In the genomic region with DNA sequence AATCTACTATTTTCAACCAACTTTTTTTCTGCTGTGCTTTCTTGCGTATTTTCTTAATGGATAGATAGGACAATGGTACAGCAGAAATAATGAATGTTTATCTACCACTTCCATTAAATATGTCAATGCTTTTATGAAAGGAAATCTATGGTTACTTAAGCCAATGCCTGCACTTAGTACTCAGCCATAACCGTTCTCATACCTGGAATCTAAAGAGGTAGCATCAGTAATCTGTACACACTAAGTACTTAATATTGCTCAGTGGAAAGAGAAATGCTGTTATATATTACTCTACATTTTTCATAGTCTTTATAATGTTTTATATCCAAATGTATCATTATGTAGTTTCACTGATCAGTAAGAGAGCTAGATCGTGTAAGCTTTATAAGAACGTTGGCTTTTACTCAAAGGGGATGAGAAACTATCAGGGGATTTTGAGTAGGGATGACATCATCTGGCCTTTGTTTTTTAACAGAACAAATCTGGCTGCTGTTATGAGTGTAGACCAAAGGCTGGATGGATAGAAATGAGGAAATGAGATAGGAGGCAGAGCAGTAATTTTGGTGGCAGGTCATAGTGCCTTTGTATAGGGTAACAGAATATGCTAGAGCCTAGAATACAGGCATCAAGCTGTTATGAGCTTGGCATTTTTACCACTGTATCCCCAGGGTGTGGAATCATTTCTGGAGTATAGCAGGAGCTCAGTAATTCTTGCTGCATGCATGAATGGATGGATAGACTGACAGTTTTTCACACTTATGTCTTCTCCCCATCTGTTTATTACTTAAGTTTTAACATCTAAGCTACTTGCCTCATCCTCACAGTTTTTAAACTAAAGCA, we compare ENCODE assay signal across 9 cellular contexts.
A peak's percentile ranks its signal among the peaks of the same experiment; 100 is the strongest.
DNase-seq lines count a peak whose midpoint lies in the region; ATAC-seq, FAIRE-seq and TF ChIP-seq lines count a peak whose summit lies in the region.
"Had no signal": no experiment of that assay in that cellular context is flagged by ENCODE, and none has a peak within 500 bp of the region (broad histone marks: within the 10 kb centered on the region; RNA-seq: fewer than 3 reads in every experiment).

No MANE protein-coding gene starts in this region.

- H3K4me3 Mint-ChIP-seq in memory B cell: no peak overlapping the region

- peaks cover 9% of the 10 kb centered on the region for H3K9me3 Mint-ChIP-seq in memory B cell

- no peak for DNase-seq in memory B cell (ENCODE audit: low spot score in 2 of 2)
- DNase-seq in H54 (ENCODE audit: insufficient read length, low spot score): no peak
- no peak for DNase-seq in germinal center (ENCODE audit: low spot score)
- DNase-seq in SIG-M5 treated with dmso at 0.1 percent for 504 hours (lab: John Stamatoyannopoulos, UW; ENCODE audit: unreplicated experiment): no peak
- DNase-seq: activated CD8-positive, alpha-beta memory T cell treated with anti-CD3 and anti-CD28 coated beads, Interleukin-2, amount 10 ng/mL, durations not matched to agents 7 days and 5 days; GF-D8 had no signal

- peaks cover 1% of the 10 kb centered on the region for H3K36me3 Mint-ChIP-seq in memory B cell
- H3K36me3 Mint-ChIP-seq: activated CD8-positive, alpha-beta memory T cell treated with anti-CD3 and anti-CD28 coated beads, Interleukin-2, amount 10 ng/mL, durations not matched to agents 7 days and 5 days had no signal

- H3K27ac Mint-ChIP-seq in memory B cell: no peak overlapping the region
- H3K27ac Mint-ChIP-seq: activated CD8-positive, alpha-beta memory T cell treated with anti-CD3 and anti-CD28 coated beads, Interleukin-2, amount 10 ng/mL, durations not matched to agents 7 days and 5 days had no signal

- ATAC-seq in GM18870 (IDR thresholded peaks at IDR 0.05; ENCODE audit: unreplicated experiment): peak; percentile 100
- peak; percentile 100 for ATAC-seq in GM21717 (IDR thresholded peaks at IDR 0.05; ENCODE audit: unreplicated experiment)
- ATAC-seq in HG03378 (IDR thresholded peaks at IDR 0.05; ENCODE audit: unreplicated experiment): peak; percentile 100
- peak; percentile 45 for ATAC-seq in memory B cell (ENCODE audit: low read depth)
- ATAC-seq: activated CD8-positive, alpha-beta memory T cell treated with anti-CD3 and anti-CD28 coated beads, Interleukin-2, amount 10 ng/mL, durations not matched to agents 7 days and 5 days had no signal

- H3K4me1 Mint-ChIP-seq in memory B cell: no peaks in the 10 kb centered on the region

- FAIRE-seq in H54 (lab: Jason Lieb, UNC): no peak

- H3K27me3 Mint-ChIP-seq in memory B cell: peaks cover 2% of the 10 kb centered on the region
- H3K27me3 Mint-ChIP-seq: activated CD8-positive, alpha-beta memory T cell treated with anti-CD3 and anti-CD28 coated beads, Interleukin-2, amount 10 ng/mL, durations not matched to agents 7 days and 5 days had no signal

- TF ChIP-seq POLR2A in H54 (IDR thresholded peaks at IDR 0.05; ENCODE audit: low read depth, low read length): no peak

Comparison
In these comparisons a context has a peak if more than half of its experiments do, and no peak if none do; other contexts are left out.
1. ATAC-seq: peak in every context shown above with its lines; median percentile 100 in GM18870; 100 in GM21717; 100 in HG03378; 45 in memory B cell.